In genomic region chr2:205706769-205707375, GRCh38 we compare ENCODE assay signal across 8 cellular contexts. TPM values are rescaled to one million over a fixed set of nuclear protein-coding genes. Genes with fewer than 3 reads are reported as not detected.
DNase-seq lines count a peak whose midpoint lies in the region; ATAC-seq and TF ChIP-seq lines count a peak whose summit lies in the region.

No MANE protein-coding gene starts in this region.

- DNase-seq in Daoy (ENCODE audit: low read depth): peak; percentile 92
- peak; percentile 88 for DNase-seq in SKM-1 treated with dmso at 0.1 percent for 144 hours (lab: John Stamatoyannopoulos, UW; ENCODE audit: unreplicated experiment)
- DNase-seq in upper lobe of left lung: peak in 1 of 2 donors; percentile 68
- no peak for DNase-seq in T-helper 9 cell

- no peak for TF ChIP-seq POLR2A in upper lobe of left lung (IDR thresholded peaks at IDR 0.05)

- no peaks in the 10 kb centered on the region for H3K9me3 ChIP-seq in muscle layer of duodenum (ENCODE audit: control insufficient read depth in 1 of 2, low read length in 2 of 2)
- H3K9me3 ChIP-seq in upper lobe of left lung: no peaks in the 10 kb centered on the region

- H3K27me3 ChIP-seq in muscle layer of duodenum (ENCODE audit: low read depth, low read length) (no peaks in the 10 kb centered on the region), upper lobe of left lung (no peaks in the 10 kb centered on the region)

- peak; percentile 96 for ATAC-seq in GM19395 (IDR thresholded peaks at IDR 0.05; ENCODE audit: unreplicated experiment)
- ATAC-seq in HG03439 (IDR thresholded peaks at IDR 0.05; ENCODE audit: unreplicated experiment): peak; percentile 98
- ATAC-seq in upper lobe of left lung (ENCODE audit: low FRiP score in 2 of 2): peak; percentile 83 to 89

- peaks cover 81% of the 10 kb centered on the region for H3K4me1 Mint-ChIP-seq in dendritic cell treated with granulocyte-macrophage colony-stimulating factor and Interleukin-4, amounts not matched to agents 40 ng/mL and 50 ng/mL, for 4 days (ENCODE audit: low read depth)

- peaks cover 84% of the 10 kb centered on the region for H3K36me3 Mint-ChIP-seq in dendritic cell treated with granulocyte-macrophage colony-stimulating factor and Interleukin-4, amounts not matched to agents 40 ng/mL and 50 ng/mL, for 4 days (ENCODE audit: low read depth)

- peaks cover 3% of the 10 kb centered on the region for H3K27me3 Mint-ChIP-seq in dendritic cell treated with granulocyte-macrophage colony-stimulating factor and Interleukin-4, amounts not matched to agents 40 ng/mL and 50 ng/mL, for 4 days

- peaks cover 39 to 72% of the 10 kb centered on the region in 2 donors for H3K4me1 ChIP-seq in muscle layer of duodenum (ENCODE audit: control insufficient read depth in 1 of 2, insufficient read depth in 2 of 2, low read length in 2 of 2)
- peaks cover 29 to 66% (median 46%) of the 10 kb centered on the region in 4 donors for H3K4me1 ChIP-seq in upper lobe of left lung

- H3K27ac ChIP-seq in muscle layer of duodenum (ENCODE audit: low read length): peak overlapping the region; percentile 90
- H3K27ac ChIP-seq in upper lobe of left lung: peak overlapping the region; percentile 41 to 74 (median 67)

- H3K4me3 Mint-ChIP-seq in dendritic cell treated with granulocyte-macrophage colony-stimulating factor and Interleukin-4, amounts not matched to agents 40 ng/mL and 50 ng/mL, for 4 days: peak overlapping the region; percentile 52

- TF ChIP-seq CTCF in upper lobe of left lung (IDR thresholded peaks at IDR 0.05): no peak

- intact Hi-C loops in dendritic cell treated with granulocyte-macrophage colony-stimulating factor and Interleukin-4, amounts not matched to agents 40 ng/mL and 50 ng/mL, for 4 days (cut with micrococcal nuclease): no loop called here

- H3K9me3 Mint-ChIP-seq in dendritic cell treated with granulocyte-macrophage colony-stimulating factor and Interleukin-4, amounts not matched to agents 40 ng/mL and 50 ng/mL, for 4 days: no peaks in the 10 kb centered on the region

- H3K36me3 ChIP-seq in muscle layer of duodenum (ENCODE audit: control insufficient read depth in 1 of 2, insufficient read depth in 2 of 2, low read length in 2 of 2) (peaks cover 0 to 2% of the 10 kb centered on the region in 2 donors), upper lobe of left lung (no peaks in the 10 kb centered on the region)

- WGBS in upper lobe of left lung, 2 donors: 41 to 48% methylated on average over 7 to 10 of the region's 10 CpGs

- peak overlapping the region in 1 of 2 donors; percentile 21 for H3K4me3 ChIP-seq in muscle layer of duodenum (ENCODE audit: low read depth in 1 of 2, low read length in 2 of 2)
- H3K4me3 ChIP-seq in upper lobe of left lung: no peak overlapping the region

- peak overlapping the region; percentile 97 for H3K27ac Mint-ChIP-seq in dendritic cell treated with granulocyte-macrophage colony-stimulating factor and Interleukin-4, amounts not matched to agents 40 ng/mL and 50 ng/mL, for 4 days

- no peak for TF ChIP-seq EP300 in upper lobe of left lung (IDR thresholded peaks at IDR 0.05)

RNA-seq across cellular contexts. Expression of gene NRP2, which starts 24.6 kb away (rescaled TPM):
- total RNA-seq in Daoy (2014; rRNA removed; shearing (Covaris generic)): 108 and 115 TPM in 2 replicates
- total RNA-seq in upper lobe of left lung: 10 to 100 TPM; 61.4 to 99.4 (median 71.8) TPM
